Comparison of ENCODE assay signal across 17 cellular contexts in genomic region chr2:207475546-207475945, GRCh38. TPM values are rescaled to one million over a fixed set of nuclear protein-coding genes. Genes with fewer than 3 reads are reported as not detected.
DNase-seq lines count a peak whose midpoint lies in the region; ATAC-seq, FAIRE-seq and TF ChIP-seq lines count a peak whose summit lies in the region.
"Had no signal": no experiment of that assay in that cellular context is flagged by ENCODE, and none has a peak within 500 bp of the region (broad histone marks: within the 10 kb centered on the region; RNA-seq: fewer than 3 reads in every experiment).

No MANE protein-coding gene starts in this region.

- no peak overlapping the region for H3K14ac ChIP-seq in H1 (ENCODE audit: insufficient read length)

- H4K20me1 ChIP-seq in PC-9 (ENCODE audit: insufficient read depth): no peaks in the 10 kb centered on the region
- no peaks in the 10 kb centered on the region for H4K20me1 ChIP-seq in H1 (replicated peaks in 1 of 2; ENCODE audit: control insufficient read depth in 1 of 2, insufficient read depth in 2 of 2, low read length in 2 of 2)

- H3K27me3 Mint-ChIP-seq in activated T-cell treated with anti-CD3 and anti-CD28 coated beads, Interleukin-2, amount 50 U/mL, for 72 hours (ENCODE audit: low read depth): no peaks in the 10 kb centered on the region
- H3K27me3 Mint-ChIP-seq: activated naive CD4-positive, alpha-beta T cell treated with anti-CD3 and anti-CD28 coated beads, Interleukin-2, amount 50 U/mL, for 24 hours; activated T-cell treated with anti-CD3 and anti-CD28 coated beads, Interleukin-2, amount 50 U/mL, for 24 hours had no signal

- H3K36me3 ChIP-seq in PC-9 (ENCODE audit: low read depth): no peaks in the 10 kb centered on the region
- H3K36me3 ChIP-seq in H1 (ENCODE audit: control insufficient read depth in 2 of 4, insufficient read depth in 4 of 4, low read length in 3 of 4): no peaks in the 10 kb centered on the region
- H3K36me3 ChIP-seq: right atrium auricular region, tibial artery had no signal

- TF ChIP-seq CTCF in PC-9 (conservative IDR thresholded peaks at IDR 0.05): no peak
- no peak for TF ChIP-seq CTCF in H1 (IDR thresholded peaks at IDR 0.05; ENCODE audit: control extremely low read depth in 1 of 3, insufficient read depth in 1 of 3, low read depth in 1 of 3, low read length in 3 of 3)

- POLR2A ChIA-PET in PC-9 (lab: Charles Lee; ENCODE audit: unreplicated experiment) (no interaction called here), H1 (lab: Charles Lee; ENCODE audit: partially characterized antibody) (interaction anchor here (0.7 to 1.0 kb wide), 2 partner anchors 9 to 26 kb away, joined by 3 read pairs; no protein-coding TSS in a partner anchor)

- H2AK5ac ChIP-seq in H1 (ENCODE audit: low read depth, low read length): no peak overlapping the region

- no peak for ATAC-seq in activated T-cell treated with anti-CD3 and anti-CD28 coated beads, Interleukin-2, amount 50 U/mL, for 72 hours (replicated peaks in 1 of 2)
- no peak for ATAC-seq in HG03520 (IDR thresholded peaks at IDR 0.05; ENCODE audit: unreplicated experiment)
- ATAC-seq: GM23338 had no signal

- H3K4me3 ChIP-seq in PC-9 (no peak overlapping the region), H1 (ENCODE audit: extremely low read depth in 1 of 4, insufficient read depth in 2 of 4, low read depth in 3 of 4, low read length in 4 of 4) (no peak overlapping the region)
- H3K4me3 ChIP-seq: GM23338, right atrium auricular region had no signal

- no peaks in the 10 kb centered on the region for H3K9me3 Mint-ChIP-seq in activated T-cell treated with anti-CD3 and anti-CD28 coated beads, Interleukin-2, amount 50 U/mL, for 72 hours
- H3K9me3 Mint-ChIP-seq: activated naive CD4-positive, alpha-beta T cell treated with anti-CD3 and anti-CD28 coated beads, Interleukin-2, amount 50 U/mL, for 24 hours; activated T-cell treated with anti-CD3 and anti-CD28 coated beads, Interleukin-2, amount 50 U/mL, for 24 hours; GM23338; T-cell had no signal

- H3K27me3 ChIP-seq in PC-9 (ENCODE audit: insufficient read depth, low read depth): no peaks in the 10 kb centered on the region
- H3K27me3 ChIP-seq in H1 (replicated peaks in 1 of 4; ENCODE audit: control insufficient read depth in 3 of 4, extremely low read depth in 1 of 4, insufficient read depth in 3 of 4, low read length in 3 of 4): no peaks in the 10 kb centered on the region
- H3K27me3 ChIP-seq: right atrium auricular region, tibial artery had no signal

- H3K9me2 ChIP-seq in PC-9 (ENCODE audit: insufficient read depth): no peaks in the 10 kb centered on the region

- H4K5ac ChIP-seq in H1 (ENCODE audit: insufficient read length, low read depth, low read length): no peak overlapping the region

- peaks cover 50% of the 10 kb centered on the region for H3K4me1 Mint-ChIP-seq in activated T-cell treated with anti-CD3 and anti-CD28 coated beads, Interleukin-2, amount 50 U/mL, for 72 hours (ENCODE audit: low read depth)

- DNase-seq in activated T-cell treated with anti-CD3 and anti-CD28 coated beads, Interleukin-2, amount 50 U/mL, for 72 hours: no peak
- DNase-seq in activated T-cell treated with anti-CD3 and anti-CD28 coated beads for 4 hours (no peak), PC-9 (no peak), H1 (ENCODE audit: low read depth in 1 of 2, low spot score in 2 of 2) (no peak), superior temporal gyrus (ENCODE audit: extremely low spot score) (peak; percentile 22), NOMO-1 treated with dmso at 0.1 percent for 144 hours (lab: John Stamatoyannopoulos, UW; ENCODE audit: unreplicated experiment) (no peak), erythroblast (lab: John Stamatoyannopoulos, UW) (no peak)
- DNase-seq: activated T-cell treated with anti-CD3 and anti-CD28 coated beads, Interleukin-2, amount 50 U/mL, for 24 hours; cortex of kidney; NK-92 treated with Interleukin-12 subunit alpha and Interleukin-12 subunit beta, amount 100 ng/mL, for 24 hours; tibial artery had no signal

- H4K91ac ChIP-seq in H1 (replicated peaks; ENCODE audit: insufficient read length, low read length): peak overlapping the region; percentile 90

- H3K4me2 ChIP-seq in PC-9: peak overlapping the region; percentile 60; the same call in 1 of the 2 replicates
- no peak overlapping the region for H3K4me2 ChIP-seq in H1 (ENCODE audit: insufficient read depth in 1 of 2, low read depth in 2 of 2, low read length in 2 of 2)
- H3K4me2 ChIP-seq: GM23338 had no signal

- no peak overlapping the region for H3K4ac ChIP-seq in H1 (replicated peaks; ENCODE audit: insufficient read length, low read depth, low read length)

- H3K9me3 ChIP-seq in PC-9 (ENCODE audit: insufficient read depth, low read depth) (no peaks in the 10 kb centered on the region), H1 (ENCODE audit: insufficient read depth in 2 of 2, low read depth in 1 of 2, low read length in 1 of 2) (no peaks in the 10 kb centered on the region)
- H3K9me3 ChIP-seq: right atrium auricular region, tibial artery had no signal

- no peak overlapping the region for H3K23ac ChIP-seq in H1 (ENCODE audit: insufficient read length)

- H3K4me3 Mint-ChIP-seq in activated T-cell treated with anti-CD3 and anti-CD28 coated beads, Interleukin-2, amount 50 U/mL, for 72 hours: no peak overlapping the region
- H3K4me3 Mint-ChIP-seq: activated naive CD4-positive, alpha-beta T cell treated with anti-CD3 and anti-CD28 coated beads, Interleukin-2, amount 50 U/mL, for 24 hours; activated T-cell treated with anti-CD3 and anti-CD28 coated beads, Interleukin-2, amount 50 U/mL, for 24 hours; GM23338 had no signal

- no peak overlapping the region; the same call in 1 of the 2 replicates for H2BK5ac ChIP-seq in H1 (ENCODE audit: low read depth, low read length)

- H2BK15ac ChIP-seq in H1 (ENCODE audit: low read length): no peak overlapping the region

- 88% methylated on average over 3 of the region's 3 CpGs; no CpG with 5 or more reads in 1 of the 2 experiments for WGBS in H1 (ENCODE audit: extremely low coverage in 1 of 2, insufficient coverage in 1 of 2, insufficient read length in 1 of 2, insufficient replicate concordance in 2 of 2, low coverage in 1 of 2, low lambda C conversion rate in 2 of 2, missing lambda C conversion rate in 1 of 2), 2 experiments

- H3K79me1 ChIP-seq in H1 (ENCODE audit: low read depth, low read length): no peaks in the 10 kb centered on the region

- FAIRE-seq in H1 (lab: Jason Lieb, UNC): no peak

- H3K27ac Mint-ChIP-seq in activated T-cell treated with anti-CD3 and anti-CD28 coated beads, Interleukin-2, amount 50 U/mL, for 72 hours: peak overlapping the region; percentile 76
- H3K27ac Mint-ChIP-seq: activated naive CD4-positive, alpha-beta T cell treated with anti-CD3 and anti-CD28 coated beads, Interleukin-2, amount 50 U/mL, for 24 hours; activated T-cell treated with anti-CD3 and anti-CD28 coated beads, Interleukin-2, amount 50 U/mL, for 24 hours; GM23338; T-cell had no signal

- H3K56ac ChIP-seq in H1 (replicated peaks; ENCODE audit: insufficient read length, low read depth, low read length): no peak overlapping the region

- no peaks in the 10 kb centered on the region for H3K23me2 ChIP-seq in H1 (ENCODE audit: low read depth, low read length)

- H3K79me2 ChIP-seq in PC-9 (ENCODE audit: low read depth) (no peaks in the 10 kb centered on the region), H1 (ENCODE audit: control insufficient read depth in 1 of 2, insufficient read depth in 2 of 2, low read length in 2 of 2) (no peaks in the 10 kb centered on the region)

- TF ChIP-seq EP300 in H1 (IDR thresholded peaks at IDR 0.05; ENCODE audit: borderline replicate concordance in 1 of 2, low read depth in 2 of 2, low read length in 2 of 2): no peak

- peak overlapping the region; percentile 28; the same call in 1 of the 2 replicates for H2BK20ac ChIP-seq in H1 (ENCODE audit: low read length)

- no peak overlapping the region; the same call in 1 of the 2 replicates for H3K18ac ChIP-seq in H1 (ENCODE audit: extremely low read depth, low read length)

- H4K8ac ChIP-seq in H1 (ENCODE audit: extremely low read depth, insufficient read depth, low read length): no peak overlapping the region

- no peak overlapping the region for H3K27ac ChIP-seq in PC-9
- H3K27ac ChIP-seq in H1 (ENCODE audit: low read depth, low read length): no peak overlapping the region
- H3K27ac ChIP-seq: right atrium auricular region, tibial artery, VCaP had no signal

- H3K36me3 Mint-ChIP-seq in activated T-cell treated with anti-CD3 and anti-CD28 coated beads, Interleukin-2, amount 50 U/mL, for 72 hours (ENCODE audit: insufficient read depth in 2 of 2): no peaks in the 10 kb centered on the region
- H3K36me3 Mint-ChIP-seq: activated naive CD4-positive, alpha-beta T cell treated with anti-CD3 and anti-CD28 coated beads, Interleukin-2, amount 50 U/mL, for 24 hours; T-cell had no signal

- no peak overlapping the region; the same call in 1 of the 2 replicates for H2BK12ac ChIP-seq in H1 (ENCODE audit: low read depth, low read length)

- peaks cover 3% of the 10 kb centered on the region; the same call in 1 of the 2 replicates for H3F3A ChIP-seq in PC-9 (ENCODE audit: insufficient read depth, low read depth)

- H2AFZ ChIP-seq in PC-9 (0 out of 2 replicates have a peak overlapping the region, but pooled peaks have one; percentile 64), H1 (ENCODE audit: low read length) (no peak overlapping the region)
- H2AFZ ChIP-seq: GM23338 had no signal

- no peak overlapping the region for H2BK120ac ChIP-seq in H1 (replicated peaks; ENCODE audit: low read depth, low read length)

- H3K4me1 ChIP-seq in PC-9 (replicated peaks; ENCODE audit: insufficient read depth) (peaks cover 21% of the 10 kb centered on the region), H1 (replicated peaks in 1 of 4; ENCODE audit: control insufficient read depth in 3 of 4, insufficient read depth in 4 of 4, low read length in 3 of 4) (peaks cover 4 to 18% (median 6%) of the 10 kb centered on the region in 4 experiments; a peak in 4 of 7 replicates)

- intact Hi-C loops in PC-9 (cut with micrococcal nuclease; ENCODE audit: unreplicated experiment): loop anchor here (1.0 to 2.0 kb wide), 2 partner anchors 54 to 597 kb away; partner anchors contain the start of gene CREB1

- no peak for TF ChIP-seq POLR2A in H1 (IDR thresholded peaks at IDR 0.05; ENCODE audit: control extremely low read depth in 1 of 2, low read depth in 2 of 2, low read length in 2 of 2)
- TF ChIP-seq POLR2A in erythroblast (IDR thresholded peaks at IDR 0.05; ENCODE audit: low read length): no peak

- TF ChIP-seq RAD21 in H1 (IDR thresholded peaks at IDR 0.05 in 1 of 2, conservative IDR thresholded peaks at IDR 0.05 in 1 of 2; ENCODE audit: low read depth in 2 of 2, low read length in 2 of 2): no peak

- no peak overlapping the region for H3K9ac ChIP-seq in H1 (replicated peaks in 1 of 4; ENCODE audit: extremely low read depth in 1 of 4, low read depth in 3 of 4, low read length in 3 of 4)

- CTCF ChIA-PET in PC-9 (lab: Charles Lee) (interaction anchor here (0.6 kb wide), 1 partner anchor 29 kb away, joined by 3 read pairs; no protein-coding TSS in a partner anchor), H1 (lab: Charles Lee; ENCODE audit: partially characterized antibody) (interaction anchor here (0.5 to 2.8 kb wide), 15 partner anchors 9 to 777 kb away, joined by 3 to 20 read pairs (median 3); no protein-coding TSS in a partner anchor)

- BruUV-seq in PC-9 (replicated peaks; lab: Mats Ljungman, UMichigan): no TSS peak

RNA-seq across cellular contexts. Expression of gene CREB1, which starts 54.2 kb away (rescaled TPM):
- total RNA-seq in activated T-cell treated with anti-CD3 and anti-CD28 coated beads, Interleukin-2, amount 50 U/mL, for 72 hours: 100 to 1,000 TPM; 125 to 143 TPM
- 36.1 and 42.2 TPM in 2 replicates for total RNA-seq in PC-9 (2021)
- total RNA-seq in H1 (2021; fragmentation: NEBNext Ultra II Directional; extraction: Animal tissue kit (Norgen Biotek cat#: 25700)): 97.4 and 99.0 TPM in 2 replicates
- polyA plus RNA-seq in H1 (2011; rRNA removed): 32.2 and 46.3 TPM in 2 replicates
- polyA plus RNA-seq in H1 (2011; cell fraction: cytosol; rRNA removed): 42.5 TPM
- 69.6 TPM for polyA plus RNA-seq in H1 (2011; cell fraction: nucleus; rRNA removed)
- polyA plus RNA-seq in H1 (2012, experiment 1 of 2): 46.2 to 59.9 TPM (median 57.8 TPM) in 4 replicates
- 3.6 TPM for polyA plus RNA-seq in H1 (2012, experiment 2 of 2)
- 48.0 TPM for polyA plus RNA-seq in H1 (2013, experiment 1 of 2)
- polyA plus RNA-seq in H1 (2013, experiment 2 of 2): 52.3 TPM
- polyA minus RNA-seq in H1 (2011; rRNA and poly(A)+ RNA removed): 220 and 369 TPM in 2 replicates
- polyA minus RNA-seq in H1 (2011; cell fraction: cytosol; rRNA and poly(A)+ RNA removed): 79.6 TPM
- 189 TPM for polyA minus RNA-seq in H1 (2011; cell fraction: nucleus; rRNA and poly(A)+ RNA removed)
